8 cellular contexts compared by ENCODE assay signal in the genomic region with DNA sequence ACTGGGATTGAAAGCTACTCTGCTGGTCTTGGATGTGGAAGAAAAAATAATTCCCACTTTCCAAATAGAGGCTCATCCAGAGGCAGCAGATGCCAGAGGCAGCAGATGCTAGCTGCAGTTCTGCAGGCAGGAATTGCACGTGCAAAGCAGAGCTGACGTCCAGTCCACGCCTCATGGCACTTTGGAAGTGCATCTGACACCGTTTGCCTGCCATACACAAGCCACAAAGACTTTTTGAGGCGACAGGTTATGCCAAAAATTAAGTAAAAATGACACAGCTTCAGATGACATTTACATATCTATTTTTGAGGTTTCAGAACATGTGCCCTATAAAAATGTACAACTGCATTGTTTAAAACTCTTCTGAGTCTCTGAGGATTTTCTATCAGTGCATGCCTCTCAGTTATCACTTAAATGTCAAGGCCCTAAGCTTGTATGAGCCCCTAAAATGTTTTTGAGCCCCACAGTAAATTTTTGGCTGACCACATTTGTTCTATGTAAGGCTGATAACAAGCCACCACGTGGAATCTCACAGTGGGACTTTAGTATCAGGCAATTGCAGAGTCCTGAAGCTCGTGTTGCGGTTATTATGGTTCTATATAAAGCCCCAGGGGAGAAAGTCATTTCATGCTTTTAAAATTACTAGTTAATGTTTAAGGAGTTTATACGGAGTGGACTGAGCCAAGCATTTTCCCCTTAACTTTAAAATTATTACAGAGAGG.
DNase-seq lines count a peak whose midpoint lies in the region; ATAC-seq and TF ChIP-seq lines count a peak whose summit lies in the region.

No MANE protein-coding gene starts in this region.

- H3K56ac ChIP-seq in mesendoderm (ENCODE audit: low read length) = no peak overlapping the region

- peaks cover 45% of the 10 kb centered on the region for H3K4me1 Mint-ChIP-seq in T-helper 2 cell treated with Interferon-gamma antibody and Interleukin-4, amounts not matched to agents 5 μg/mL and 100 μg/mL, for 36 hours (ENCODE audit: low read depth)
- H3K4me1 Mint-ChIP-seq in GM23338 = peaks cover 28% of the 10 kb centered on the region

- no peak overlapping the region for H3K23ac ChIP-seq in mesendoderm (ENCODE audit: low read length)

- TF ChIP-seq POLR2A in heart left ventricle (IDR thresholded peaks at IDR 0.05) = no peak

- TF ChIP-seq CTCF in heart left ventricle (IDR thresholded peaks at IDR 0.05) (no peak), GM23338 (conservative IDR thresholded peaks at IDR 0.05; ENCODE audit: low read depth in 2 of 2) (no peak)

- H2BK15ac ChIP-seq in mesendoderm (replicated peaks; ENCODE audit: low read depth) = peak overlapping the region; percentile 23

- no peaks in the 10 kb centered on the region for H3K9me2 ChIP-seq in GM23338 (ENCODE audit: insufficient read depth)

- H2BK5ac ChIP-seq in mesendoderm (ENCODE audit: low read length) = no peak overlapping the region

- H3K18ac ChIP-seq in mesendoderm (ENCODE audit: low read length) = no peak overlapping the region

- peaks cover 13% of the 10 kb centered on the region for H3K9me3 Mint-ChIP-seq in T-helper 2 cell treated with Interferon-gamma antibody and Interleukin-4, amounts not matched to agents 5 μg/mL and 100 μg/mL, for 36 hours
- peaks cover 14% of the 10 kb centered on the region for H3K9me3 Mint-ChIP-seq in GM23338

- H3K36me3 ChIP-seq in heart left ventricle (no peaks in the 10 kb centered on the region), mesendoderm (ENCODE audit: control insufficient read depth, insufficient read depth, low read length) (no peaks in the 10 kb centered on the region), GM23338 (ENCODE audit: insufficient read depth) (no peaks in the 10 kb centered on the region)

- no peaks in the 10 kb centered on the region for H4K20me1 ChIP-seq in GM23338 (replicated peaks; ENCODE audit: insufficient read depth)

- H3K4me1 ChIP-seq in heart left ventricle = peaks cover 0 to 33% (median 19%) of the 10 kb centered on the region in 12 donors
- H3K4me1 ChIP-seq in mesendoderm (ENCODE audit: control insufficient read depth, low read depth, low read length) = peaks cover 2% of the 10 kb centered on the region
- H3K4me1 ChIP-seq in GM23338 (ENCODE audit: insufficient read depth) = peaks cover 19% of the 10 kb centered on the region

- peak overlapping the region; percentile 32 for H3K27ac Mint-ChIP-seq in T-helper 2 cell treated with Interferon-gamma antibody and Interleukin-4, amounts not matched to agents 5 μg/mL and 100 μg/mL, for 36 hours
- no peak overlapping the region for H3K27ac Mint-ChIP-seq in GM23338

- H3K27me3 ChIP-seq in heart left ventricle = no peaks in the 10 kb centered on the region
- no peaks in the 10 kb centered on the region for H3K27me3 ChIP-seq in mesendoderm (ENCODE audit: insufficient read depth, low read length, poor library complexity)
- no peaks in the 10 kb centered on the region for H3K27me3 ChIP-seq in GM23338 (ENCODE audit: insufficient read depth)

- no peak overlapping the region for H2BK120ac ChIP-seq in mesendoderm (ENCODE audit: low read depth, low read length)

- 25 to 49% (median 39%) methylated on average over 9 of the region's 9 CpGs for WGBS in heart left ventricle, 4 donors
- WGBS in mesendoderm (ENCODE audit: extremely low coverage, insufficient coverage, low lambda C conversion rate) = no CpG with 5 or more reads among the region's 9 CpGs

- intact Hi-C loops in heart left ventricle (cut with DNase I) (no loop called here), cardiac septum (cut with DNase I) (no loop called here)

- H3K4me2 ChIP-seq in mesendoderm (ENCODE audit: low read length) (no peak overlapping the region), GM23338 (no peak overlapping the region)

- H3K9me3 ChIP-seq in heart left ventricle = peaks cover 0 to 14% (median 0%) of the 10 kb centered on the region in 12 donors

- H3K4me3 Mint-ChIP-seq in T-helper 2 cell treated with Interferon-gamma antibody and Interleukin-4, amounts not matched to agents 5 μg/mL and 100 μg/mL, for 36 hours = peak overlapping the region; percentile 62
- no peak overlapping the region for H3K4me3 Mint-ChIP-seq in GM23338

- peak overlapping the region in 7 of 12 donors; percentile 30 to 74 (median 42) for H3K27ac ChIP-seq in heart left ventricle
- no peak overlapping the region for H3K27ac ChIP-seq in mesendoderm (ENCODE audit: low read depth, low read length)
- no peak overlapping the region for H3K27ac ChIP-seq in GM23338 (ENCODE audit: low read depth)

- no peak overlapping the region for H4K8ac ChIP-seq in mesendoderm (ENCODE audit: low read depth, low read length)

- H3K79me2 ChIP-seq in mesendoderm (ENCODE audit: control insufficient read depth, insufficient read depth, low read length) = no peaks in the 10 kb centered on the region
- H3K79me2 ChIP-seq in GM23338 (replicated peaks; ENCODE audit: insufficient read depth) = no peaks in the 10 kb centered on the region

- H2AK5ac ChIP-seq in mesendoderm (ENCODE audit: low read length) = no peak overlapping the region

- H4K5ac ChIP-seq in mesendoderm (ENCODE audit: low read length) = no peak overlapping the region

- H3F3A ChIP-seq in GM23338 (replicated peaks; ENCODE audit: low read depth) = no peaks in the 10 kb centered on the region

- H3K79me1 ChIP-seq in mesendoderm (ENCODE audit: low read length) = no peaks in the 10 kb centered on the region

- H3K36me3 Mint-ChIP-seq in T-helper 2 cell treated with Interferon-gamma antibody and Interleukin-4, amounts not matched to agents 5 μg/mL and 100 μg/mL, for 36 hours (ENCODE audit: low read depth) = peaks cover 14% of the 10 kb centered on the region
- peaks cover 12% of the 10 kb centered on the region; the same call in 2 of the 3 replicates for H3K36me3 Mint-ChIP-seq in GM23338 (ENCODE audit: low read depth)

- H3K4ac ChIP-seq in mesendoderm (ENCODE audit: low read depth, low read length) = no peak overlapping the region

- H2AFZ ChIP-seq in GM23338 = no peak overlapping the region

- H3K4me3 ChIP-seq in heart left ventricle (no peak overlapping the region), mesendoderm (ENCODE audit: low read length) (no peak overlapping the region), GM23338 (no peak overlapping the region)

- no peak overlapping the region for H3K9ac ChIP-seq in mesendoderm (ENCODE audit: low read length)

- ATAC-seq in heart left ventricle = peak in 3 of 4 donors; percentile 17 to 60 (median 31)
- peak; percentile 78 for ATAC-seq in HG03064 (IDR thresholded peaks at IDR 0.05; ENCODE audit: low read depth, unreplicated experiment)
- no peak for ATAC-seq in GM23338

- H3K27me3 Mint-ChIP-seq in T-helper 2 cell treated with Interferon-gamma antibody and Interleukin-4, amounts not matched to agents 5 μg/mL and 100 μg/mL, for 36 hours (ENCODE audit: low read depth) = no peaks in the 10 kb centered on the region
- H3K27me3 Mint-ChIP-seq in GM23338 (ENCODE audit: insufficient read depth, low read depth, poor library complexity) = peaks cover 7% of the 10 kb centered on the region

- DNase-seq in heart left ventricle (peak in 2 of 5 donors; percentile 17 to 42), cardiac septum (ENCODE audit: low spot score) (no peak), mesendoderm (no peak), HPDE6-E6E7 (ENCODE audit: extremely low spot score) (no peak), GM23338 (ENCODE audit: low spot score) (no peak)
- no peak for DNase-seq in T-helper 2 cell treated with Interferon-gamma antibody and Interleukin-4, amounts not matched to agents 5 μg/mL and 100 μg/mL, for 36 hours (ENCODE audit: low spot score)
- DNase-seq in activated effector memory CD4-positive, alpha-beta T cell treated with Interleukin-2 at 50 U/mL for 16 hours = no peak

TF ChIP-seq in GM23338, 12 proteins besides CTCF, POLR2A, EP300 and RAD21:
- TF ChIP-seq JUNB (IDR thresholded peaks at IDR 0.05; ENCODE audit: unreplicated experiment) = no peak
- TF ChIP-seq ZNF114 (CRISPR knock-in tag; IDR thresholded peaks at IDR 0.05) = no peak
- TF ChIP-seq POLR2AphosphoS5 (IDR thresholded peaks at IDR 0.05; ENCODE audit: low read depth) = no peak
- TF ChIP-seq STAT1 (IDR thresholded peaks at IDR 0.05; ENCODE audit: unreplicated experiment) = no peak
- TF ChIP-seq, protein P1, sequence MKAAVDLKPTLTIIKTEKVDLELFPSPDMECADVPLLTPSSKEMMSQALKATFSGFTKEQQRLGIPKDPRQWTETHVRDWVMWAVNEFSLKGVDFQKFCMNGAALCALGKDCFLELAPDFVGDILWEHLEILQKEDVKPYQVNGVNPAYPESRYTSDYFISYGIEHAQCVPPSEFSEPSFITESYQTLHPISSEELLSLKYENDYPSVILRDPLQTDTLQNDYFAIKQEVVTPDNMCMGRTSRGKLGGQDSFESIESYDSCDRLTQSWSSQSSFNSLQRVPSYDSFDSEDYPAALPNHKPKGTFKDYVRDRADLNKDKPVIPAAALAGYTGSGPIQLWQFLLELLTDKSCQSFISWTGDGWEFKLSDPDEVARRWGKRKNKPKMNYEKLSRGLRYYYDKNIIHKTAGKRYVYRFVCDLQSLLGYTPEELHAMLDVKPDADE (IDR thresholded peaks at IDR 0.05) = no peak
- TF ChIP-seq ZNF331 (CRISPR knock-in tag; IDR thresholded peaks at IDR 0.05; ENCODE audit: low read depth) = no peak
- TF ChIP-seq EZH2 (IDR thresholded peaks at IDR 0.05; ENCODE audit: low read depth, unreplicated experiment) = no peak
- TF ChIP-seq EZH2phosphoT487 (IDR thresholded peaks at IDR 0.05; ENCODE audit: unreplicated experiment) = no peak
- no peak for TF ChIP-seq CREB1 (CRISPR knock-in tag; IDR thresholded peaks at IDR 0.05; ENCODE audit: low read depth)

Comparison
In these comparisons a context has a peak if more than half of its experiments do, and no peak if none do; other contexts are left out.
1. H3K27ac ChIP-seq: peak in heart left ventricle (7 of 12); none in mesendoderm (single experiment) and GM23338 (single experiment).